Comparison of ENCODE assay signal across 1 cellular context in genomic region chr18:12420831-12421421, GRCh38.
TF ChIP-seq lines count a peak whose summit lies in the region.

No MANE protein-coding gene starts in this region.

TF ChIP-seq in HepG2, 621 proteins besides CTCF, POLR2A, EP300 and RAD21 (continued from another document and continues in another):
- TF ChIP-seq YY1 (IDR thresholded peaks at IDR 0.05; ENCODE audit: insufficient read depth, insufficient replicate concordance, low read depth, low read length) (peak; percentile 14), ATF6 (CRISPR knock-in tag; conservative IDR thresholded peaks at IDR 0.05) (0 out of 2 replicates have a peak, but pooled peaks have one; percentile 39), ZNF563 (CRISPR knock-in tag; IDR thresholded peaks at IDR 0.05) (peak; percentile 54; the same call in 1 of the 2 replicates), SKI (IDR thresholded peaks at IDR 0.05; ENCODE audit: partially characterized antibody) (no peak), ASH2L (IDR thresholded peaks at IDR 0.05; ENCODE audit: insufficient read length, low read depth, low read length) (peak; percentile 44), PHF20 (CRISPR knock-in tag; IDR thresholded peaks at IDR 0.05) (peak; percentile 19; the same call in 1 of the 2 replicates), DMAP1 (CRISPR knock-in tag; IDR thresholded peaks at IDR 0.05) (peak; percentile 42; the same call in 1 of the 2 replicates), ELK4 (CRISPR knock-in tag; IDR thresholded peaks at IDR 0.05; ENCODE audit: borderline replicate concordance) (no peak), ZNF672 (CRISPR knock-in tag; IDR thresholded peaks at IDR 0.05) (no peak), POGK (CRISPR knock-in tag; conservative IDR thresholded peaks at IDR 0.05) (peak; percentile 78), ZNF800 (CRISPR knock-in tag; IDR thresholded peaks at IDR 0.05) (peak; percentile 45; the same call in 1 of the 2 replicates), MAX (IDR thresholded peaks at IDR 0.05) (peak; percentile 78), ZNF740 (CRISPR knock-in tag; IDR thresholded peaks at IDR 0.05) (0 out of 2 replicates have a peak, but pooled peaks have one; percentile 71), NR2F6 (IDR thresholded peaks at IDR 0.05) (no peak), NR2F6 (CRISPR knock-in tag; IDR thresholded peaks at IDR 0.05) (no peak), ELF1 (CRISPR knock-in tag; IDR thresholded peaks at IDR 0.05) (peak; percentile 34; the same call in 1 of the 2 replicates), KDM1A (CRISPR knock-in tag; IDR thresholded peaks at IDR 0.05) (no peak), ZNF160 (CRISPR knock-in tag; IDR thresholded peaks at IDR 0.05) (peak; percentile 86; the same call in 1 of the 2 replicates), MIXL1 (CRISPR knock-in tag; IDR thresholded peaks at IDR 0.05) (peak; percentile 53; the same call in 1 of the 2 replicates), ZNF710 (CRISPR knock-in tag; IDR thresholded peaks at IDR 0.05; ENCODE audit: borderline replicate concordance) (peak; percentile 29; the same call in 1 of the 2 replicates), ZNF816 (CRISPR knock-in tag; IDR thresholded peaks at IDR 0.05; ENCODE audit: borderline replicate concordance) (peak; percentile 72; the same call in 1 of the 2 replicates), ZNF572 (CRISPR knock-in tag; IDR thresholded peaks at IDR 0.05) (peak; percentile 75; the same call in 1 of the 2 replicates), FOXA1 (IDR thresholded peaks at IDR 0.05) (no peak), FOXA1 (CRISPR knock-in tag; IDR thresholded peaks at IDR 0.05) (no peak), KDM4B (CRISPR knock-in tag; IDR thresholded peaks at IDR 0.05) (0 out of 2 replicates have a peak, but pooled peaks have one; percentile 80), KDM5B (CRISPR knock-in tag; IDR thresholded peaks at IDR 0.05; ENCODE audit: borderline replicate concordance) (no peak), ZNF598 (CRISPR knock-in tag; IDR thresholded peaks at IDR 0.05; ENCODE audit: borderline replicate concordance) (no peak), ZFP36L1 (CRISPR knock-in tag; IDR thresholded peaks at IDR 0.05) (no peak), ZHX2 (IDR thresholded peaks at IDR 0.05; ENCODE audit: low read depth) (no peak), ZHX2 (CRISPR knock-in tag; IDR thresholded peaks at IDR 0.05; ENCODE audit: borderline replicate concordance) (peak; percentile 11; the same call in 1 of the 2 replicates), SIX1 (CRISPR knock-in tag; IDR thresholded peaks at IDR 0.05; ENCODE audit: borderline replicate concordance) (no peak), HDAC6 (IDR thresholded peaks at IDR 0.05; ENCODE audit: low read depth, low read length) (no peak), ZNF343 (CRISPR knock-in tag; IDR thresholded peaks at IDR 0.05) (no peak; the same call in 1 of the 2 replicates), ATAD3A (CRISPR knock-in tag; IDR thresholded peaks at IDR 0.05) (no peak), NR2F2 (IDR thresholded peaks at IDR 0.05; ENCODE audit: borderline replicate concordance, low read depth) (no peak), ZNF558 (CRISPR knock-in tag; IDR thresholded peaks at IDR 0.05; ENCODE audit: borderline replicate concordance) (no peak), CCDC6 (CRISPR knock-in tag; IDR thresholded peaks at IDR 0.05) (0 out of 2 replicates have a peak, but pooled peaks have one; percentile 35), RARA (CRISPR knock-in tag; IDR thresholded peaks at IDR 0.05) (no peak), DR1 (CRISPR knock-in tag; IDR thresholded peaks at IDR 0.05) (no peak), ZNF574 (CRISPR knock-in tag; IDR thresholded peaks at IDR 0.05) (peak; percentile 69), ZSCAN31 (CRISPR knock-in tag; IDR thresholded peaks at IDR 0.05; ENCODE audit: low read depth) (peak; percentile 57; the same call in 1 of the 2 replicates), ZNF781 (CRISPR knock-in tag; IDR thresholded peaks at IDR 0.05; ENCODE audit: borderline replicate concordance, not compliant biosample characterization) (no peak), SAP130 (CRISPR knock-in tag; IDR thresholded peaks at IDR 0.05; ENCODE audit: low read depth) (peak; percentile 53), BCL3 (CRISPR knock-in tag; IDR thresholded peaks at IDR 0.05) (no peak)
